Comparison of ENCODE assay signal across 13 cellular contexts in the genomic region with DNA sequence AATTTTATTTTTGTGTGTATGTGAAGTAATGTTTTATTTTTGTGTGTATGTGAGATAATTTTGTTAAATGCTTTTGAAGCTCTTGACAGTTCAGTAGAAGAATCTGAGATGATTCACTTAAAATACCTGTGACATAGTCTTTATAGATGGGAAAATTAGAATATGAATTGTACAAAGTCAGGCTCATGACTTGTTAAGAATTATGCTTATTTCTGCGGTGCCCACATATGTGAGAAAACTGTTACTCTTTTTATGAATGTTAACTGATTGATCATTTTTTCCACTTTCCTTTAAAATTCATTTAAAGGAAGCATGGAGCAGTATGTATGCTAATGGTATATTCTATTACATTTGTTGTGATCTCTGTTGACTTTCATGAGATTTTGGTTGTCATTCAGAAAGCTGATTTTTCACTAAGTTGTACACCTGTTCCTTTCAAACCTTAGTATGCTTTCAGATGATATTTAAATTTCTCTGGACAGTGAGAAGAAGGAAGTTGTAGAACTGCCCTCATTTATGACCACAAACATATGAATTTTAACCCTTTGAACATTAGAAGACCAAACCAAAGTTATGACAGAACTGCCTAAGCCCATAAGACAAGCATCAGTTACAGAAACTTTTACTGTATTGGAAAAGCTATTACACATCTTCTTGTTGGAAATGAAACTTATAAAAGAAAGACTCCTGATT.
DNase-seq lines count a peak whose midpoint lies in the region; ATAC-seq and TF ChIP-seq lines count a peak whose summit lies in the region.
"Had no signal": no experiment of that assay in that cellular context is flagged by ENCODE, and none has a peak within 500 bp of the region (broad histone marks: within the 10 kb centered on the region; RNA-seq: fewer than 3 reads in every experiment).

No MANE protein-coding gene starts in this region.

- H3K4me1 Mint-ChIP-seq in immature natural killer cell, result peaks cover 6 to 28% of the 10 kb centered on the region in 2 donors

- peaks cover 5% of the 10 kb centered on the region for H3K4me1 ChIP-seq in mucosa of descending colon (ENCODE audit: low read depth)

- H3K4me3 ChIP-seq in mucosa of descending colon, result no peak overlapping the region

- intact Hi-C loops in mucosa of descending colon (cut with DNase I, micrococcal nuclease), result no loop called here

- no peak overlapping the region for H3K27ac Mint-ChIP-seq in immature natural killer cell
- H3K27ac Mint-ChIP-seq: activated naive CD8-positive, alpha-beta T cell treated with anti-CD3 and anti-CD28 coated beads, Interleukin-2, amount 10 ng/mL, durations not matched to agents 7 days and 5 days had no signal

- H3K9me3 Mint-ChIP-seq in immature natural killer cell, result peaks cover 0 to 2% (median 0%) of the 10 kb centered on the region in 6 donors

- H3K27me3 Mint-ChIP-seq in immature natural killer cell (ENCODE audit: low read depth in 3 of 3), result peaks cover 0 to 2% (median 0%) of the 10 kb centered on the region in 3 donors
- H3K27me3 Mint-ChIP-seq: activated naive CD8-positive, alpha-beta T cell treated with anti-CD3 and anti-CD28 coated beads, Interleukin-2, amount 10 ng/mL, durations not matched to agents 7 days and 5 days had no signal

- DNase-seq in NOMO-1 (lab: John Stamatoyannopoulos, UW; ENCODE audit: unreplicated experiment in 2 of 2) (peak; percentile 3 to 50), NOMO-1 treated with dmso at 0.1 percent for 144 hours (lab: John Stamatoyannopoulos, UW; ENCODE audit: unreplicated experiment) (no peak), mucosa of descending colon (no peak), pons (ENCODE audit: low spot score) (no peak), immature natural killer cell (no peak), islet precursor cell (no peak)
- DNase-seq: 8988T; activated naive CD8-positive, alpha-beta T cell treated with anti-CD3 and anti-CD28 coated beads, Interleukin-2, amount 10 ng/mL, durations not matched to agents 7 days and 5 days; effector CD4-positive, alpha-beta T cell; head of caudate nucleus; NCI-H1092 treated with DMSO at 0.1 percent for 48 hours had no signal

- no peak for TF ChIP-seq CTCF in mucosa of descending colon (IDR thresholded peaks at IDR 0.05)

- peaks cover 14 to 22% (median 15%) of the 10 kb centered on the region in 3 donors for H3K36me3 Mint-ChIP-seq in immature natural killer cell

- no peaks in the 10 kb centered on the region for H3K9me3 ChIP-seq in mucosa of descending colon

- ATAC-seq in GM21576 (IDR thresholded peaks at IDR 0.05; ENCODE audit: unreplicated experiment) (peak; percentile 29), HG03565 (IDR thresholded peaks at IDR 0.05; ENCODE audit: unreplicated experiment) (peak; percentile 23), mucosa of descending colon (peak; percentile 43)

- H3K36me3 ChIP-seq in mucosa of descending colon (ENCODE audit: low read depth), result no peaks in the 10 kb centered on the region

- H3K4me3 Mint-ChIP-seq in immature natural killer cell, result no peak overlapping the region
- H3K4me3 Mint-ChIP-seq: activated naive CD8-positive, alpha-beta T cell treated with anti-CD3 and anti-CD28 coated beads, Interleukin-2, amount 10 ng/mL, durations not matched to agents 7 days and 5 days had no signal

Comparison
In these comparisons a context has a peak if more than half of its experiments do, and no peak if none do; other contexts are left out.
1. DNase-seq: peak in NOMO-1 (2 of 2); none in NOMO-1 treated with dmso at 0.1 percent for 144 hours (single experiment), mucosa of descending colon (0 of 3), pons (single experiment), immature natural killer cell (0 of 3) and islet precursor cell (single experiment).
2. Peak in every context shown above with its lines, with median percentiles within 50 percentile points of each other: ATAC-seq.